Comparison of ENCODE assay signal across 10 cellular contexts in genomic region chr10:123997486-123998196, GRCh38.
DNase-seq lines count a peak whose midpoint lies in the region; ATAC-seq, FAIRE-seq and TF ChIP-seq lines count a peak whose summit lies in the region.
"Had no signal": no experiment of that assay in that cellular context is flagged by ENCODE, and none has a peak within 500 bp of the region (broad histone marks: within the 10 kb centered on the region; RNA-seq: fewer than 3 reads in every experiment).

No MANE protein-coding gene starts in this region.

- H3K36me3 ChIP-seq in GM12878 (ENCODE audit: control insufficient read depth in 2 of 2, insufficient read depth in 2 of 2, low read length in 1 of 2) (no peaks in the 10 kb centered on the region), left lung (no peaks in the 10 kb centered on the region)
- H3K36me3 ChIP-seq: gastrocnemius medialis had no signal

- no peak for TF ChIP-seq CTCF in GM12878 (IDR thresholded peaks at IDR 0.05 in 2 of 3, conservative IDR thresholded peaks at IDR 0.05 in 1 of 3; ENCODE audit: control insufficient read depth in 2 of 3, extremely low read depth in 1 of 3, insufficient read depth in 1 of 3, low read depth in 3 of 3, low read length in 3 of 3)
- TF ChIP-seq CTCF in left lung (IDR thresholded peaks at IDR 0.05), result no peak

- no peak overlapping the region for H2AFZ ChIP-seq in GM12878 (ENCODE audit: control insufficient read depth, low read depth, low read length)

- intact Hi-C loops in GM12878 (cut with micrococcal nuclease; ENCODE audit: unreplicated experiment) (loop anchor here (5.0 to 10.0 kb wide), 5 partner anchors 85 to 747 kb away; partner anchors contain the start of gene FAM53B), left lung (cut with DNase I) (loop anchor here in 1 of 2 donors (5.0 kb wide), 1 partner anchor 260 kb away; no protein-coding TSS in a partner anchor)

- no TSS peak for BruUV-seq in GM12878 (replicated peaks; lab: Mats Ljungman, UMichigan)

- POLR2A ChIA-PET in GM12878 (lab: Charles Lee), result no interaction called here

- peak; percentile 10; the same call in 2 of the 3 replicates for ATAC-seq in GM12878
- peak; percentile 27 for ATAC-seq in left lung
- no peak for ATAC-seq in GM21381 (IDR thresholded peaks at IDR 0.05; ENCODE audit: unreplicated experiment)

- H3K4me1 ChIP-seq in GM12878 (ENCODE audit: control insufficient read depth, insufficient read depth, low read length) (peaks cover 3% of the 10 kb centered on the region; the same call in 1 of the 2 replicates), left lung (peaks cover 16 to 77% of the 10 kb centered on the region in 2 donors)

- no peak overlapping the region for H3K9ac ChIP-seq in GM12878 (ENCODE audit: control insufficient read depth, insufficient read depth, low read length)

- no peak overlapping the region for H3K4me2 ChIP-seq in GM12878 (ENCODE audit: control insufficient read depth, insufficient read depth)

- H3K4me3 ChIP-seq in GM12878 (no peak overlapping the region), left lung (no peak overlapping the region)
- H3K4me3 ChIP-seq: gastrocnemius medialis had no signal

- TF ChIP-seq RAD21 in GM12878 (IDR thresholded peaks at IDR 0.05; ENCODE audit: insufficient read depth, low read depth, low read length), result no peak

- H3K79me2 ChIP-seq in GM12878 (ENCODE audit: control insufficient read depth, insufficient read depth, low read length), result no peaks in the 10 kb centered on the region

- TF ChIP-seq EP300 in GM12878 (IDR thresholded peaks at IDR 0.05; ENCODE audit: borderline replicate concordance in 1 of 2, control insufficient read depth in 1 of 2, low read depth in 2 of 2, low read length in 2 of 2), result no peak

- SMC1A ChIA-PET in GM12878 (lab: Charles Lee; ENCODE audit: uncharacterized antibody, unreplicated experiment), result interaction anchor here (0.8 to 4.3 kb wide), 6 partner anchors 86 to 405 kb away, joined by 3 to 57 read pairs (median 4); no protein-coding TSS in a partner anchor

- H3K27ac ChIP-seq in GM12878 (ENCODE audit: control insufficient read depth, insufficient read depth) (no peak overlapping the region), left lung (peak overlapping the region; percentile 47 to 92)
- H3K27ac ChIP-seq: gastrocnemius medialis had no signal

- H3K9me3 ChIP-seq in GM12878 (replicated peaks; ENCODE audit: control insufficient read depth, insufficient read depth, low read length), result no peaks in the 10 kb centered on the region; the same call in 2 of the 3 replicates
- H3K9me3 ChIP-seq in left lung, result no peaks in the 10 kb centered on the region
- H3K9me3 ChIP-seq: gastrocnemius medialis had no signal

- RAD21 ChIA-PET in GM12878 (lab: Charles Lee; ENCODE audit: unreplicated experiment), result interaction anchor here (1.2 to 5.0 kb wide), 5 partner anchors 38 to 406 kb away, joined by 3 to 90 read pairs (median 5); no protein-coding TSS in a partner anchor

- no peak for TF ChIP-seq POLR2A in GM12878 (IDR thresholded peaks at IDR 0.05; ENCODE audit: low read depth, low read length)

- no peak for FAIRE-seq in GM12878 (lab: Jason Lieb, UNC)

- DNase-seq in 8988T (peak; percentile 20), HPDE6-E6E7 (ENCODE audit: extremely low spot score) (peak; percentile 76), GM12878 (ENCODE audit: low read depth, low spot score) (peak; percentile 51), left lung (peak in 1 of 2 donors; percentile 81), T-helper 1 cell (no peak), ureter (ENCODE audit: low spot score) (no peak), COLO668 (lab: John Stamatoyannopoulos, UW; ENCODE audit: unreplicated experiment) (no peak)
- DNase-seq: CD8-positive, alpha-beta memory T cell had no signal

- peaks cover 2 to 3% of the 10 kb centered on the region in 2 experiments; a peak in 2 of 4 replicates for H3K27me3 ChIP-seq in GM12878 (replicated peaks in 1 of 2; ENCODE audit: control insufficient read depth in 2 of 2, insufficient read depth in 2 of 2, low read length in 1 of 2)
- H3K27me3 ChIP-seq in left lung, result peaks cover 18 to 29% of the 10 kb centered on the region in 2 donors

- WGBS in GM12878 (ENCODE audit: insufficient coverage, insufficient replicate concordance, low lambda C conversion rate, missing lambda C conversion rate), result 14% methylated on average over 7 of the region's 7 CpGs

- in situ Hi-C loops in GM12878 (cut with MboI), result loop anchor here (5.0 kb wide), 1 partner anchor 390 kb away; no protein-coding TSS in a partner anchor

- 0 out of 2 replicates have a peak, but pooled peaks cover 2% of the 10 kb centered on the region for H4K20me1 ChIP-seq in GM12878 (ENCODE audit: control insufficient read depth, insufficient read depth)

- CTCF ChIA-PET in GM12878 (lab: Yijun Ruan, JAX), result interaction anchor here (0.8 to 6.0 kb wide), 8 partner anchors 29 to 436 kb away, joined by 3 to 133 read pairs (median 5); no protein-coding TSS in a partner anchor

TF ChIP-seq in GM12878, 131 proteins besides CTCF, POLR2A, EP300 and RAD21 (continues in another document):
- TF ChIP-seq, protein P1, sequence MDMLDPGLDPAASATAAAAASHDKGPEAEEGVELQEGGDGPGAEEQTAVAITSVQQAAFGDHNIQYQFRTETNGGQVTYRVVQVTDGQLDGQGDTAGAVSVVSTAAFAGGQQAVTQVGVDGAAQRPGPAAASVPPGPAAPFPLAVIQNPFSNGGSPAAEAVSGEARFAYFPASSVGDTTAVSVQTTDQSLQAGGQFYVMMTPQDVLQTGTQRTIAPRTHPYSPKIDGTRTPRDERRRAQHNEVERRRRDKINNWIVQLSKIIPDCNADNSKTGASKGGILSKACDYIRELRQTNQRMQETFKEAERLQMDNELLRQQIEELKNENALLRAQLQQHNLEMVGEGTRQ (IDR thresholded peaks at IDR 0.05; ENCODE audit: borderline replicate concordance, low read depth, low read length), result no peak
- TF ChIP-seq FOXK2 (IDR thresholded peaks at IDR 0.05) (no peak), ZBTB40 (IDR thresholded peaks at IDR 0.05; ENCODE audit: borderline replicate concordance) (no peak), ASH2L (IDR thresholded peaks at IDR 0.05; ENCODE audit: borderline replicate concordance, low read depth) (no peak)
- TF ChIP-seq, protein P2, sequence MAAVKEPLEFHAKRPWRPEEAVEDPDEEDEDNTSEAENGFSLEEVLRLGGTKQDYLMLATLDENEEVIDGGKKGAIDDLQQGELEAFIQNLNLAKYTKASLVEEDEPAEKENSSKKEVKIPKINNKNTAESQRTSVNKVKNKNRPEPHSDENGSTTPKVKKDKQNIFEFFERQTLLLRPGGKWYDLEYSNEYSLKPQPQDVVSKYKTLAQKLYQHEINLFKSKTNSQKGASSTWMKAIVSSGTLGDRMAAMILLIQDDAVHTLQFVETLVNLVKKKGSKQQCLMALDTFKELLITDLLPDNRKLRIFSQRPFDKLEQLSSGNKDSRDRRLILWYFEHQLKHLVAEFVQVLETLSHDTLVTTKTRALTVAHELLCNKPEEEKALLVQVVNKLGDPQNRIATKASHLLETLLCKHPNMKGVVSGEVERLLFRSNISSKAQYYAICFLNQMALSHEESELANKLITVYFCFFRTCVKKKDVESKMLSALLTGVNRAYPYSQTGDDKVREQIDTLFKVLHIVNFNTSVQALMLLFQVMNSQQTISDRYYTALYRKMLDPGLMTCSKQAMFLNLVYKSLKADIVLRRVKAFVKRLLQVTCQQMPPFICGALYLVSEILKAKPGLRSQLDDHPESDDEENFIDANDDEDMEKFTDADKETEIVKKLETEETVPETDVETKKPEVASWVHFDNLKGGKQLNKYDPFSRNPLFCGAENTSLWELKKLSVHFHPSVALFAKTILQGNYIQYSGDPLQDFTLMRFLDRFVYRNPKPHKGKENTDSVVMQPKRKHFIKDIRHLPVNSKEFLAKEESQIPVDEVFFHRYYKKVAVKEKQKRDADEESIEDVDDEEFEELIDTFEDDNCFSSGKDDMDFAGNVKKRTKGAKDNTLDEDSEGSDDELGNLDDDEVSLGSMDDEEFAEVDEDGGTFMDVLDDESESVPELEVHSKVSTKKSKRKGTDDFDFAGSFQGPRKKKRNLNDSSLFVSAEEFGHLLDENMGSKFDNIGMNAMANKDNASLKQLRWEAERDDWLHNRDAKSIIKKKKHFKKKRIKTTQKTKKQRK (IDR thresholded peaks at IDR 0.05; ENCODE audit: low read depth, low read length), result no peak
- TF ChIP-seq, protein P3, sequence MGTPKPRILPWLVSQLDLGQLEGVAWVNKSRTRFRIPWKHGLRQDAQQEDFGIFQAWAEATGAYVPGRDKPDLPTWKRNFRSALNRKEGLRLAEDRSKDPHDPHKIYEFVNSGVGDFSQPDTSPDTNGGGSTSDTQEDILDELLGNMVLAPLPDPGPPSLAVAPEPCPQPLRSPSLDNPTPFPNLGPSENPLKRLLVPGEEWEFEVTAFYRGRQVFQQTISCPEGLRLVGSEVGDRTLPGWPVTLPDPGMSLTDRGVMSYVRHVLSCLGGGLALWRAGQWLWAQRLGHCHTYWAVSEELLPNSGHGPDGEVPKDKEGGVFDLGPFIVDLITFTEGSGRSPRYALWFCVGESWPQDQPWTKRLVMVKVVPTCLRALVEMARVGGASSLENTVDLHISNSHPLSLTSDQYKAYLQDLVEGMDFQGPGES (IDR thresholded peaks at IDR 0.05), result no peak

Comparison
In these comparisons a context has a peak if more than half of its experiments do, and no peak if none do; other contexts are left out.
1. DNase-seq: peak in 8988T (single experiment), HPDE6-E6E7 (single experiment) and GM12878 (single experiment); none in T-helper 1 cell (0 of 5), ureter (single experiment) and COLO668 (single experiment).